ENCODE assay signal across 9 cellular contexts in the genomic region with DNA sequence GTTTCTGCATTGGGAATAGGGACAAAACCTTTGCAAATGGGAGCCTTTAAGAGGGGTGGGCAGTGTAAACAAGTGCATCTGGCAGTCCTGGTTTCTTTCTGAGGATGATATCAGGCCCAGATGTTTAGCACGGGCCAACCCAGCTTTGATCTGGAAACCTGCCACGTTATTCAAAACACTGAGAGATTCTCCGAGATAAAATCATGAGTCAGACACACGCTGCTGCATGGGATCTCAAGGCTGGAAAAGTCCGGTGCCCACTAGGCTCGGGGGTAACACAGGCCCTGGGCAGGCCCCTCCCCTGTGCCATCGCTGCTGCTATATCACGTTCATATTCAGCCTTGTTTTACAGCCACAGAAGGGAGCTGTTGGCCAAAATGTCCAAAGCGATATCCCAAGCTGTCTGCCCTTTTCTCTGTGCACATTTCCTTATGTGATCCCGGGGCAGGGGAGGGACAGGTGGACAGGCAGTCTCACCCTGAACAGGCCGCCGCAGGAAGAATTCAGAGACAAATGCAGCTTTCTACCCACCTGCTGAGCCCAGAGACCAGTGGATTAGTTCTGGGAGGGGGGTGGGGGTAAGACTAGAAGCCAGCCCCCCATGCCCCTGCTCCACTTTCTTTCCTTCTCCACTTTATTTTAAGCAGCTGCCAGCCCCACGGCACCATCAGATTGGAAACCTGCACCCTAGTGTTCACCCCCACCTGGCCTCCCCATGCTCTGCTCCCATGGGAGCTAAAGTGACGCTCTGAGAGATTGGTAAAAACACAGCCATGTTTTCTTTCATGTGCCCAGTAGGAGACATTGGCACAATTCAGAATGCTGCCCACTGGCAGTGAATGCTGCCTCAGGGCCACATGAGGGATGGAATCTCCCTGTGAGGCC.
A peak's percentile ranks its signal among the peaks of the same experiment; 100 is the strongest.
DNase-seq lines count a peak whose midpoint lies in the region; ATAC-seq, FAIRE-seq and TF ChIP-seq lines count a peak whose summit lies in the region.
"Had no signal": no experiment of that assay in that cellular context is flagged by ENCODE, and none has a peak within 500 bp of the region (broad histone marks: within the 10 kb centered on the region; RNA-seq: fewer than 3 reads in every experiment).

No MANE protein-coding gene starts in this region.

- H3K4me1 ChIP-seq in keratinocyte (ENCODE audit: control insufficient read depth, extremely low read depth, insufficient read depth, low read length) (peaks cover 4% of the 10 kb centered on the region), upper lobe of left lung (peaks cover 14 to 23% (median 18%) of the 10 kb centered on the region in 4 donors)

- H4K20me1 ChIP-seq in keratinocyte (ENCODE audit: control insufficient read depth, extremely low read depth, insufficient read depth, low read length), result no peaks in the 10 kb centered on the region

- H3K9me1 ChIP-seq in keratinocyte (ENCODE audit: control insufficient read depth, extremely low read depth, insufficient read depth, low read length), result no peaks in the 10 kb centered on the region

- TF ChIP-seq CTCF in brain (conservative IDR thresholded peaks at IDR 0.05) (no peak), keratinocyte (optimal IDR thresholded peaks at IDR 0.05 in 1 of 3, IDR thresholded peaks at IDR 0.05 in 1 of 3, conservative IDR thresholded peaks at IDR 0.05 in 1 of 3; ENCODE audit: extremely low read depth in 1 of 3, insufficient read depth in 2 of 3, low read length in 3 of 3) (no peak), upper lobe of left lung (IDR thresholded peaks at IDR 0.05) (no peak)

- DNase-seq in NCI-H2107 treated with DMSO at 0.1 percent for 48 hours (lab: John Stamatoyannopoulos, UW; ENCODE audit: unreplicated experiment) (peak; percentile 29), NCI-H2107 (lab: John Stamatoyannopoulos, UW) (no peak), keratinocyte (ENCODE audit: low read depth, low spot score) (no peak), upper lobe of left lung (no peak)
- no peak for DNase-seq in stimulated activated CD4-positive, alpha-beta T cell treated with anti-CD3 and anti-CD28 coated beads, Interleukin-12 subunit alpha, Interleukin-12 subunit beta, amount 100 ng/mL, for 4 hours
- DNase-seq in activated T-cell treated with anti-CD3 and anti-CD28 coated beads, Interleukin-2, amount 50 U/mL, for 24 hours, result no peak
- DNase-seq: activated naive CD4-positive, alpha-beta T cell had no signal

- H3K9me3 ChIP-seq in keratinocyte (ENCODE audit: control insufficient read depth, low read depth, low read length), result no peaks in the 10 kb centered on the region
- H3K9me3 ChIP-seq in upper lobe of left lung, result no peaks in the 10 kb centered on the region

- no peak overlapping the region for H2AFZ ChIP-seq in keratinocyte (ENCODE audit: control insufficient read depth, low read length)

- H3K36me3 Mint-ChIP-seq in brain, result no peaks in the 10 kb centered on the region
- no peaks in the 10 kb centered on the region for H3K36me3 Mint-ChIP-seq in activated T-cell treated with anti-CD3 and anti-CD28 coated beads, Interleukin-2, amount 50 U/mL, for 24 hours (ENCODE audit: low read depth)

- 54 to 70% methylated on average over 7 to 14 of the region's 14 CpGs for WGBS in upper lobe of left lung, 2 donors

- ATAC-seq in upper lobe of left lung (ENCODE audit: low FRiP score in 2 of 2) (peak; percentile 28 to 65), HG03469 (IDR thresholded peaks at IDR 0.05; ENCODE audit: unreplicated experiment) (no peak)

- peaks cover 12% of the 10 kb centered on the region for H3K27me3 Mint-ChIP-seq in brain
- peaks cover 13% of the 10 kb centered on the region for H3K27me3 Mint-ChIP-seq in activated T-cell treated with anti-CD3 and anti-CD28 coated beads, Interleukin-2, amount 50 U/mL, for 24 hours

- H3K27ac Mint-ChIP-seq in brain, result peak overlapping the region in 4 of 5 experiments; percentile 60 to 82 (median 72)
- H3K27ac Mint-ChIP-seq in activated T-cell treated with anti-CD3 and anti-CD28 coated beads, Interleukin-2, amount 50 U/mL, for 24 hours, result no peak overlapping the region

- H3K4me3 ChIP-seq in keratinocyte (ENCODE audit: control insufficient read depth in 2 of 3, extremely low read depth in 1 of 3, insufficient read depth in 2 of 3, low read depth in 1 of 3, low read length in 3 of 3), result no peak overlapping the region
- no peak overlapping the region for H3K4me3 ChIP-seq in upper lobe of left lung

- H3K27ac ChIP-seq in keratinocyte (ENCODE audit: control insufficient read depth, insufficient read depth, low read length) (no peak overlapping the region), upper lobe of left lung (peak overlapping the region; percentile 6 to 51 (median 46))

- TF ChIP-seq POLR2A in upper lobe of left lung (IDR thresholded peaks at IDR 0.05), result no peak

- dilution Hi-C loops in keratinocyte (cut with MboI; ENCODE audit: extremely low pct_ligation_motif_present, low sequenced_read_pairs), result no loop called here

- no peak overlapping the region for H3K9ac ChIP-seq in keratinocyte (ENCODE audit: control insufficient read depth, extremely low read depth, insufficient read depth, low read length)

- peaks cover 24% of the 10 kb centered on the region for H3K4me1 Mint-ChIP-seq in brain
- peaks cover 3% of the 10 kb centered on the region for H3K4me1 Mint-ChIP-seq in activated T-cell treated with anti-CD3 and anti-CD28 coated beads, Interleukin-2, amount 50 U/mL, for 24 hours (ENCODE audit: low read depth)

- H3K4me3 Mint-ChIP-seq in brain, result peak overlapping the region in 2 of 5 experiments; percentile 7 to 27
- no peak overlapping the region for H3K4me3 Mint-ChIP-seq in activated T-cell treated with anti-CD3 and anti-CD28 coated beads, Interleukin-2, amount 50 U/mL, for 24 hours

- H3K27me3 ChIP-seq in keratinocyte (ENCODE audit: control insufficient read depth, extremely low read depth, insufficient read depth, low read length) (peaks cover 5% of the 10 kb centered on the region), upper lobe of left lung (no peaks in the 10 kb centered on the region)

- peaks cover 0 to 4% (median 0%) of the 10 kb centered on the region in 5 experiments for H3K9me3 Mint-ChIP-seq in brain
- no peaks in the 10 kb centered on the region for H3K9me3 Mint-ChIP-seq in activated T-cell treated with anti-CD3 and anti-CD28 coated beads, Interleukin-2, amount 50 U/mL, for 24 hours

- FAIRE-seq in keratinocyte (lab: Jason Lieb, UNC), result no peak

- H3K36me3 ChIP-seq in keratinocyte (ENCODE audit: control insufficient read depth in 2 of 2, extremely low read depth in 1 of 2, insufficient read depth in 2 of 2, low read length in 2 of 2) (no peaks in the 10 kb centered on the region), upper lobe of left lung (peaks cover 0 to 15% (median 0%) of the 10 kb centered on the region in 4 donors)

- peak overlapping the region; percentile 39 for H3K4me2 ChIP-seq in keratinocyte (ENCODE audit: control insufficient read depth, extremely low read depth, insufficient read depth, low read depth, low read length)

- peak in 2 of 4 donors; percentile 9 to 26 for TF ChIP-seq EP300 in upper lobe of left lung (IDR thresholded peaks at IDR 0.05)

- no peaks in the 10 kb centered on the region for H3K79me2 ChIP-seq in keratinocyte (ENCODE audit: control insufficient read depth, insufficient read depth, low read length)
